ENCODE assay signal across 8 cellular contexts in genomic region chr19:5904302-5905071, GRCh38. TPM values are rescaled to one million over a fixed set of nuclear protein-coding genes. Genes with fewer than 3 reads are reported as not detected.
A peak's percentile ranks its signal among the peaks of the same experiment; 100 is the strongest.
DNase-seq lines count a peak whose midpoint lies in the region; ATAC-seq and TF ChIP-seq lines count a peak whose summit lies in the region.

TSS of gene VMAC (plus strand) at chr19:5904872. CDS start at chr19:5904891, 19 bp downstream.

- peak within 1 kb of the TSS; percentile 99 for H3K9ac ChIP-seq in SK-N-MC (ENCODE audit: insufficient read length)

- peak within 1 kb of the TSS; percentile 100 for H3K27ac Mint-ChIP-seq in activated naive CD4-positive, alpha-beta T cell treated with anti-CD3 and anti-CD28 coated beads, Interleukin-2, amount 50 U/mL, for 72 hours

- peaks cover 39% of the 10 kb centered on the region for H3K4me1 ChIP-seq in suprapubic skin

- peak; percentile 71 for ATAC-seq in HG02588 (IDR thresholded peaks at IDR 0.05; ENCODE audit: unreplicated experiment)
- peak; percentile 81 to 84 for ATAC-seq in activated naive CD4-positive, alpha-beta T cell treated with anti-CD3 and anti-CD28 coated beads, Interleukin-2, amount 50 U/mL, for 72 hours

- WGBS in suprapubic skin: 0% methylated on average over 16 of the region's 64 CpGs

- peak; percentile 99 for DNase-seq in NCI-H1048 (lab: John Stamatoyannopoulos, UW)
- DNase-seq in SK-N-MC (ENCODE audit: low read depth, low spot score): peak; percentile 100
- peak; percentile 100 for DNase-seq in activated naive CD4-positive, alpha-beta T cell treated with anti-CD3 and anti-CD28 coated beads, Interleukin-2, amount 50 U/mL, for 72 hours (ENCODE audit: low spot score in 2 of 2)
- DNase-seq in glomerular endothelial cell (ENCODE audit: extremely low read depth, low read depth, low spot score): peak; percentile 99
- DNase-seq in nucleus accumbens (lab: John Stamatoyannopoulos, UW): peak; percentile 96 to 100 (median 100)
- peak; percentile 100 for DNase-seq in suprapubic skin (ENCODE audit: low spot score in 2 of 2)

- H3K36me3 Mint-ChIP-seq in activated naive CD4-positive, alpha-beta T cell treated with anti-CD3 and anti-CD28 coated beads, Interleukin-2, amount 50 U/mL, for 72 hours: peaks cover 14 to 15% of the 10 kb centered on the region in 2 donors

- H3K4me3 ChIP-seq in GM08714 (ENCODE audit: low read length): peak within 1 kb of the TSS; percentile 91
- peak within 1 kb of the TSS; percentile 96 for H3K4me3 ChIP-seq in SK-N-MC
- H3K4me3 ChIP-seq in suprapubic skin: peak within 1 kb of the TSS; percentile 91

- no peak for TF ChIP-seq EP300 in suprapubic skin (IDR thresholded peaks at IDR 0.05)

- no peaks in the 10 kb centered on the region for H3K9me3 Mint-ChIP-seq in activated naive CD4-positive, alpha-beta T cell treated with anti-CD3 and anti-CD28 coated beads, Interleukin-2, amount 50 U/mL, for 72 hours

- H3K36me3 ChIP-seq in SK-N-MC (ENCODE audit: insufficient read depth, low read length) (peaks cover 11% of the 10 kb centered on the region), suprapubic skin (peaks cover 19% of the 10 kb centered on the region)

- no peaks in the 10 kb centered on the region for H3K27me3 ChIP-seq in suprapubic skin

- H3K9me3 ChIP-seq in SK-N-MC (ENCODE audit: low read depth, low read length) (no peaks in the 10 kb centered on the region), suprapubic skin (no peaks in the 10 kb centered on the region)

- no peak for TF ChIP-seq POLR2A in suprapubic skin (IDR thresholded peaks at IDR 0.05)

- H3K27ac ChIP-seq in SK-N-MC: peak within 1 kb of the TSS; percentile 96
- peak within 1 kb of the TSS; percentile 93 for H3K27ac ChIP-seq in suprapubic skin

- no peak for TF ChIP-seq CTCF in suprapubic skin (IDR thresholded peaks at IDR 0.05)

RNA-seq across cellular contexts. Expression of gene VMAC, which starts in this region (rescaled TPM):
- total RNA-seq in activated naive CD4-positive, alpha-beta T cell treated with anti-CD3 and anti-CD28 coated beads, Interleukin-2, amount 50 U/mL, for 72 hours: 1 to 10 TPM; 3.8 to 3.9 TPM
- total RNA-seq in glomerular endothelial cell (3.2 and 6.1 TPM in 2 replicates), suprapubic skin (10 to 100 TPM in 2 of 4 donors, 1 to 10 TPM in 2; 7.4 to 15.4 (median 12.0) TPM)

Comparison
In these comparisons a context has a peak if more than half of its experiments do, and no peak if none do; other contexts are left out.
1. Peak in every context shown above with its lines: DNase-seq, ATAC-seq, H3K4me3 ChIP-seq and H3K27ac ChIP-seq.